ENCODE assay signal across 8 cellular contexts in genomic region chr6:28982476-28983266, GRCh38. TPM values are rescaled to one million over a fixed set of nuclear protein-coding genes. Genes with fewer than 3 reads are reported as not detected.
DNase-seq lines count a peak whose midpoint lies in the region; ATAC-seq and TF ChIP-seq lines count a peak whose summit lies in the region.

No MANE protein-coding gene starts in this region.

- peak overlapping the region; percentile 91 for H3K27ac Mint-ChIP-seq in Caco-2 (ENCODE audit: unreplicated experiment)

- peaks cover 4% of the 10 kb centered on the region for H3K27me3 Mint-ChIP-seq in Caco-2 (ENCODE audit: insufficient read depth, unreplicated experiment)

- TF ChIP-seq CTCF in Caco-2 (IDR thresholded peaks at IDR 0.05; ENCODE audit: insufficient read depth in 1 of 2, low read depth in 1 of 2, low read length in 1 of 2, severe bottlenecking in 1 of 2, unreplicated experiment in 1 of 2) (no peak), lung (IDR thresholded peaks at IDR 0.05; ENCODE audit: control extremely low read depth, extremely low read depth) (no peak), tibial nerve (IDR thresholded peaks at IDR 0.05) (peak in 1 of 5 experiments; percentile 25)

- H3K4me1 Mint-ChIP-seq in Caco-2 (ENCODE audit: low read depth, unreplicated experiment): peaks cover 29% of the 10 kb centered on the region

- no TSS peak for BruUV-seq in Caco-2 (replicated peaks; lab: Mats Ljungman, UMichigan)

- CTCF ChIA-PET in Caco-2 (lab: Charles Lee): no interaction called here

- ATAC-seq in HG03103 (IDR thresholded peaks at IDR 0.05; ENCODE audit: low read depth, unreplicated experiment) (peak; percentile 28), lung (ENCODE audit: insufficient read depth, low FRiP score) (peak; percentile 16), HG02938 (IDR thresholded peaks at IDR 0.05; ENCODE audit: unreplicated experiment) (no peak), HG03439 (IDR thresholded peaks at IDR 0.05; ENCODE audit: unreplicated experiment) (no peak)

- TF ChIP-seq EP300 in tibial nerve (IDR thresholded peaks at IDR 0.05): no peak

- no peak for TF ChIP-seq POLR2A in tibial nerve (IDR thresholded peaks at IDR 0.05)

- H3K9me3 ChIP-seq in Caco-2 (no peaks in the 10 kb centered on the region), lung (ENCODE audit: control insufficient read depth in 2 of 2, insufficient read depth in 1 of 2, low read length in 1 of 2) (no peaks in the 10 kb centered on the region), tibial nerve (no peaks in the 10 kb centered on the region)

- H3K4me3 Mint-ChIP-seq in Caco-2 (ENCODE audit: unreplicated experiment): peak overlapping the region; percentile 94

- H3K4me3 ChIP-seq in Caco-2 (ENCODE audit: low read depth, low read length) (peak overlapping the region; percentile 74), lung (no peak overlapping the region), tibial nerve (peak overlapping the region; percentile 46 to 75 (median 62))

- intact Hi-C loops in Caco-2 (cut with micrococcal nuclease; ENCODE audit: unreplicated experiment): loop anchor here (1.0 to 5.0 kb wide), 2 partner anchors 85 to 190 kb away; no protein-coding TSS in a partner anchor

- WGBS in lung, 2 donors: 14 to 15% methylated on average over 17 of the region's 17 CpGs
- WGBS in tibial nerve, 2 donors: 17 to 19% methylated on average over 17 of the region's 17 CpGs

- peak; percentile 49 to 52 for DNase-seq in Caco-2
- DNase-seq in SIG-M5 (lab: John Stamatoyannopoulos, UW): peak; percentile 27
- DNase-seq in dedifferentiated amniotic fluid mesenchymal stem cell (ENCODE audit: extremely low spot score): peak; percentile 22
- no peak for DNase-seq in lung (ENCODE audit: low spot score)
- peak in 1 of 2 donors; percentile 20 for DNase-seq in tibial nerve (ENCODE audit: low spot score in 2 of 2)

- H3K36me3 ChIP-seq in Caco-2 (ENCODE audit: control insufficient read depth, insufficient read depth, low read length) (no peaks in the 10 kb centered on the region), lung (ENCODE audit: control insufficient read depth in 2 of 2, insufficient read depth in 2 of 2, low read length in 2 of 2) (no peaks in the 10 kb centered on the region), tibial nerve (no peaks in the 10 kb centered on the region)

- H3K27me3 ChIP-seq in Caco-2 (replicated peaks; ENCODE audit: control insufficient read depth, insufficient read depth, low read length): no peaks in the 10 kb centered on the region
- no peaks in the 10 kb centered on the region for H3K27me3 ChIP-seq in lung (ENCODE audit: control insufficient read depth, insufficient read depth)
- H3K27me3 ChIP-seq in tibial nerve: no peaks in the 10 kb centered on the region

- POLR2A ChIA-PET in Caco-2 (lab: Charles Lee): interaction anchor here (0.6 kb wide), 1 partner anchor 58 kb away, joined by 3 read pairs; no protein-coding TSS in a partner anchor

- H3K36me3 Mint-ChIP-seq in Caco-2 (ENCODE audit: insufficient read depth, unreplicated experiment): peaks cover 50% of the 10 kb centered on the region

- H3K4me1 ChIP-seq in Caco-2: 0 out of 2 replicates have a peak, but pooled peaks cover 4% of the 10 kb centered on the region
- no peaks in the 10 kb centered on the region for H3K4me1 ChIP-seq in lung (ENCODE audit: control insufficient read depth in 2 of 2, insufficient read depth in 2 of 2, low read length in 2 of 2)
- peaks cover 0 to 32% (median 0%) of the 10 kb centered on the region in 4 donors for H3K4me1 ChIP-seq in tibial nerve

- H3K27ac ChIP-seq in lung (ENCODE audit: low read depth in 1 of 2, low read length in 1 of 2): peak overlapping the region; percentile 24 to 58
- H3K27ac ChIP-seq in tibial nerve: peak overlapping the region; percentile 46 to 92 (median 79)

- H3K9me3 Mint-ChIP-seq in Caco-2 (ENCODE audit: unreplicated experiment): no peaks in the 10 kb centered on the region

RNA-seq across cellular contexts. Expression of gene ZNF311, which starts 22.4 kb away (rescaled TPM):
- total RNA-seq in Caco-2 (2022) (1.8 and 2.9 TPM in 2 replicates), lung (1 to 10 TPM; 1.7 to 3.1 TPM), tibial nerve (1 to 10 TPM in 3 of 4 donors, under 1 TPM in 1; 0.84 to 3.7 (median 1.6) TPM)
- 1 to 10 TPM in 1 of 2 donors, under 1 TPM in 1; 0.42 to 1.0 TPM for polyA plus RNA-seq in lung

RNA-seq across cellular contexts. Expression of gene TRIM27, which starts 58.9 kb away (rescaled TPM):
- total RNA-seq in Caco-2 (2022) (47.6 and 48.7 TPM in 2 replicates), lung (10 to 100 TPM; 47.0 to 81.9 TPM), tibial nerve (10 to 100 TPM; 57.5 to 90.9 (median 72.4) TPM)
- 10 to 100 TPM; 34.8 to 45.1 TPM for polyA plus RNA-seq in lung

Comparison
In these comparisons a context has a peak if more than half of its experiments do, and no peak if none do; other contexts are left out.
1. ATAC-seq: peak in HG03103 (single experiment) and lung (single experiment); none in HG02938 (single experiment) and HG03439 (single experiment).